Comparison of ENCODE assay signal across 1 cellular context in the genomic region with DNA sequence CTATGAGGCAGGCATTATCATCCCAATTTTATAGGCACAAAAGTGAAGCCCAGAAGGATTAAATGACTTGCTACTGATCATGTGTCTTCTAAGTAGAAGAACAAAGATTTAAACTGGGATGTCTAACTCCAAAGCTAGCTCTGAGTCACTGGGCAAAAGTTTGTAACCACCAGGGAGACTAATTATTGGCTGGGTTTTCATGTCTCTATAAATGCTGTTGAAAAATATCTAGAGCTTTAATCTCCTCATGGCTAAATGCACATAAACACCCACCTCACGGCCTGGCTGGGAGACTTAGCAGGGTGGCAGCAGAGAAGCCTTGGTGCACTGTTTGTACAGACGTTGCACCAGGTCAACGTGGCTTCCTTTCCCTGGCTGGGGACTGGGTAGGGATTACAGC.
TF ChIP-seq lines count a peak whose summit lies in the region.

No MANE protein-coding gene starts in this region.

TF ChIP-seq in HepG2, 621 proteins besides CTCF, POLR2A, EP300 and RAD21:
- TF ChIP-seq, protein P1, sequence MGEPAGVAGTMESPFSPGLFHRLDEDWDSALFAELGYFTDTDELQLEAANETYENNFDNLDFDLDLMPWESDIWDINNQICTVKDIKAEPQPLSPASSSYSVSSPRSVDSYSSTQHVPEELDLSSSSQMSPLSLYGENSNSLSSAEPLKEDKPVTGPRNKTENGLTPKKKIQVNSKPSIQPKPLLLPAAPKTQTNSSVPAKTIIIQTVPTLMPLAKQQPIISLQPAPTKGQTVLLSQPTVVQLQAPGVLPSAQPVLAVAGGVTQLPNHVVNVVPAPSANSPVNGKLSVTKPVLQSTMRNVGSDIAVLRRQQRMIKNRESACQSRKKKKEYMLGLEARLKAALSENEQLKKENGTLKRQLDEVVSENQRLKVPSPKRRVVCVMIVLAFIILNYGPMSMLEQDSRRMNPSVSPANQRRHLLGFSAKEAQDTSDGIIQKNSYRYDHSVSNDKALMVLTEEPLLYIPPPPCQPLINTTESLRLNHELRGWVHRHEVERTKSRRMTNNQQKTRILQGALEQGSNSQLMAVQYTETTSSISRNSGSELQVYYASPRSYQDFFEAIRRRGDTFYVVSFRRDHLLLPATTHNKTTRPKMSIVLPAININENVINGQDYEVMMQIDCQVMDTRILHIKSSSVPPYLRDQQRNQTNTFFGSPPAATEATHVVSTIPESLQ (CRISPR knock-in tag; conservative IDR thresholded peaks at IDR 0.05): no peak
- TF ChIP-seq, protein P2, sequence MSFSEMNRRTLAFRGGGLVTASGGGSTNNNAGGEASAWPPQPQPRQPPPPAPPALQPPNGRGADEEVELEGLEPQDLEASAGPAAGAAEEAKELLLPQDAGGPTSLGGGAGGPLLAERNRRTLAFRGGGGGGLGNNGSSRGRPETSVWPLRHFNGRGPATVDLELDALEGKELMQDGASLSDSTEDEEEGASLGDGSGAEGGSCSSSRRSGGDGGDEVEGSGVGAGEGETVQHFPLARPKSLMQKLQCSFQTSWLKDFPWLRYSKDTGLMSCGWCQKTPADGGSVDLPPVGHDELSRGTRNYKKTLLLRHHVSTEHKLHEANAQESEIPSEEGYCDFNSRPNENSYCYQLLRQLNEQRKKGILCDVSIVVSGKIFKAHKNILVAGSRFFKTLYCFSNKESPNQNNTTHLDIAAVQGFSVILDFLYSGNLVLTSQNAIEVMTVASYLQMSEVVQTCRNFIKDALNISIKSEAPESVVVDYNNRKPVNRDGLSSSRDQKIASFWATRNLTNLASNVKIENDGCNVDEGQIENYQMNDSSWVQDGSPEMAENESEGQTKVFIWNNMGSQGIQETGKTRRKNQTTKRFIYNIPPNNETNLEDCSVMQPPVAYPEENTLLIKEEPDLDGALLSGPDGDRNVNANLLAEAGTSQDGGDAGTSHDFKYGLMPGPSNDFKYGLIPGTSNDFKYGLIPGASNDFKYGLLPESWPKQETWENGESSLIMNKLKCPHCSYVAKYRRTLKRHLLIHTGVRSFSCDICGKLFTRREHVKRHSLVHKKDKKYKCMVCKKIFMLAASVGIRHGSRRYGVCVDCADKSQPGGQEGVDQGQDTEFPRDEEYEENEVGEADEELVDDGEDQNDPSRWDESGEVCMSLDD (CRISPR knock-in tag; IDR thresholded peaks at IDR 0.05; ENCODE audit: borderline replicate concordance): no peak
- TF ChIP-seq PRPF4 (IDR thresholded peaks at IDR 0.05; ENCODE audit: low read depth, low read length, poor library complexity, severe bottlenecking) (no peak), SETDB1 (CRISPR knock-in tag; IDR thresholded peaks at IDR 0.05; ENCODE audit: borderline replicate concordance) (no peak), ZNF253 (CRISPR knock-in tag; IDR thresholded peaks at IDR 0.05; ENCODE audit: borderline replicate concordance) (no peak), JARID2 (CRISPR knock-in tag; IDR thresholded peaks at IDR 0.05; ENCODE audit: insufficient replicate concordance) (no peak), ZNF432 (CRISPR knock-in tag; IDR thresholded peaks at IDR 0.05; ENCODE audit: borderline replicate concordance) (no peak), CBX2 (IDR thresholded peaks at IDR 0.05; ENCODE audit: low read depth, low read length) (no peak), CBX2 (CRISPR knock-in tag; IDR thresholded peaks at IDR 0.05; ENCODE audit: low read depth) (no peak)
- TF ChIP-seq, protein P3, sequence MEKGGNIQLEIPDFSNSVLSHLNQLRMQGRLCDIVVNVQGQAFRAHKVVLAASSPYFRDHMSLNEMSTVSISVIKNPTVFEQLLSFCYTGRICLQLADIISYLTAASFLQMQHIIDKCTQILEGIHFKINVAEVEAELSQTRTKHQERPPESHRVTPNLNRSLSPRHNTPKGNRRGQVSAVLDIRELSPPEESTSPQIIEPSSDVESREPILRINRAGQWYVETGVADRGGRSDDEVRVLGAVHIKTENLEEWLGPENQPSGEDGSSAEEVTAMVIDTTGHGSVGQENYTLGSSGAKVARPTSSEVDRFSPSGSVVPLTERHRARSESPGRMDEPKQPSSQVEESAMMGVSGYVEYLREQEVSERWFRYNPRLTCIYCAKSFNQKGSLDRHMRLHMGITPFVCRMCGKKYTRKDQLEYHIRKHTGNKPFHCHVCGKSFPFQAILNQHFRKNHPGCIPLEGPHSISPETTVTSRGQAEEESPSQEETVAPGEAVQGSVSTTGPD (CRISPR knock-in tag; IDR thresholded peaks at IDR 0.05): no peak
- TF ChIP-seq, protein P4, sequence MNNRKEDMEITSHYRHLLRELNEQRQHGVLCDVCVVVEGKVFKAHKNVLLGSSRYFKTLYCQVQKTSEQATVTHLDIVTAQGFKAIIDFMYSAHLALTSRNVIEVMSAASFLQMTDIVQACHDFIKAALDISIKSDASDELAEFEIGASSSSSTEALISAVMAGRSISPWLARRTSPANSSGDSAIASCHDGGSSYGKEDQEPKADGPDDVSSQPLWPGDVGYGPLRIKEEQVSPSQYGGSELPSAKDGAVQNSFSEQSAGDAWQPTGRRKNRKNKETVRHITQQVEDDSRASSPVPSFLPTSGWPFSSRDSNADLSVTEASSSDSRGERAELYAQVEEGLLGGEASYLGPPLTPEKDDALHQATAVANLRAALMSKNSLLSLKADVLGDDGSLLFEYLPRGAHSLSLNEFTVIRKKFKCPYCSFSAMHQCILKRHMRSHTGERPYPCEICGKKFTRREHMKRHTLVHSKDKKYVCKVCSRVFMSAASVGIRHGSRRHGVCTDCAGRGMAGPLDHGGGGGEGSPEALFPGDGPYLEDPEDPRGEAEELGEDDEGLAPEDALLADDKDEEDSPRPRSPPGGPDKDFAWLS (CRISPR knock-in tag; IDR thresholded peaks at IDR 0.05; ENCODE audit: borderline replicate concordance): no peak
- TF ChIP-seq, protein P5, sequence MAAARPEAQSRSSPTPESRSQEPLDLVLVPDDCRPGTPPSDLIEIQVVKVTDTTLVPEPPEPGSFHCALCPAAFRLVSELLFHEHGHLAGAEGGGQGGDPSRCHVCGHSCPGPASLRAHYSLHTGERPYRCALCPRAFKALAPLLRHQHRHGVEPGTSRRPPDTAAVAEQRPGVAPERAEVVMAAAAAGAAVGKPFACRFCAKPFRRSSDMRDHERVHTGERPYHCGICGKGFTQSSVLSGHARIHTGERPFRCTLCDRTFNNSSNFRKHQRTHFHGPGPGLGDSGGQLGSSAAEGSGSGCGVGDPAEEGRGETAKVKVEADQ (CRISPR knock-in tag; IDR thresholded peaks at IDR 0.05; ENCODE audit: borderline replicate concordance): no peak
- TF ChIP-seq, protein P6, sequence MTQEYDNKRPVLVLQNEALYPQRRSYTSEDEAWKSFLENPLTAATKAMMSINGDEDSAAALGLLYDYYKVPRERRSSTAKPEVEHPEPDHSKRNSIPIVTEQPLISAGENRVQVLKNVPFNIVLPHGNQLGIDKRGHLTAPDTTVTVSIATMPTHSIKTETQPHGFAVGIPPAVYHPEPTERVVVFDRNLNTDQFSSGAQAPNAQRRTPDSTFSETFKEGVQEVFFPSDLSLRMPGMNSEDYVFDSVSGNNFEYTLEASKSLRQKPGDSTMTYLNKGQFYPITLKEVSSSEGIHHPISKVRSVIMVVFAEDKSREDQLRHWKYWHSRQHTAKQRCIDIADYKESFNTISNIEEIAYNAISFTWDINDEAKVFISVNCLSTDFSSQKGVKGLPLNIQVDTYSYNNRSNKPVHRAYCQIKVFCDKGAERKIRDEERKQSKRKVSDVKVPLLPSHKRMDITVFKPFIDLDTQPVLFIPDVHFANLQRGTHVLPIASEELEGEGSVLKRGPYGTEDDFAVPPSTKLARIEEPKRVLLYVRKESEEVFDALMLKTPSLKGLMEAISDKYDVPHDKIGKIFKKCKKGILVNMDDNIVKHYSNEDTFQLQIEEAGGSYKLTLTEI (CRISPR knock-in tag; conservative IDR thresholded peaks at IDR 0.05): no peak
